ENCODE assay signal across 10 cellular contexts in genomic region chr3:72999971-73000370, GRCh38. TPM values are rescaled to one million over a fixed set of nuclear protein-coding genes. Genes with fewer than 3 reads are reported as not detected.
DNase-seq lines count a peak whose midpoint lies in the region; ATAC-seq and TF ChIP-seq lines count a peak whose summit lies in the region.
"Had no signal": no experiment of that assay in that cellular context is flagged by ENCODE, and none has a peak within 500 bp of the region (broad histone marks: within the 10 kb centered on the region; RNA-seq: fewer than 3 reads in every experiment).

No MANE protein-coding gene starts in this region.

- H3K27me3 Mint-ChIP-seq in chondrocyte (ENCODE audit: low read depth) (no peaks in the 10 kb centered on the region), neural crest cell (ENCODE audit: low read depth) (no peaks in the 10 kb centered on the region)

- H3K36me3 Mint-ChIP-seq in chondrocyte (ENCODE audit: low read depth) (peaks cover 11% of the 10 kb centered on the region), neural crest cell (ENCODE audit: low read depth) (peaks cover 24% of the 10 kb centered on the region)

- H3K4me1 Mint-ChIP-seq in chondrocyte (ENCODE audit: low read depth): peaks cover 59% of the 10 kb centered on the region
- peaks cover 51% of the 10 kb centered on the region for H3K4me1 Mint-ChIP-seq in neural crest cell

- H3K4me3 Mint-ChIP-seq in chondrocyte (ENCODE audit: unreplicated experiment): peak overlapping the region; percentile 59
- peak overlapping the region; percentile 61 for H3K4me3 Mint-ChIP-seq in neural crest cell

- H3K27ac Mint-ChIP-seq in chondrocyte (ENCODE audit: unreplicated experiment): peak overlapping the region; percentile 9
- H3K27ac Mint-ChIP-seq in neural crest cell (ENCODE audit: unreplicated experiment): no peak overlapping the region

- TF ChIP-seq CTCF in NB4 (IDR thresholded peaks at IDR 0.05; ENCODE audit: low read depth, low read length) (no peak), chondrocyte (IDR thresholded peaks at IDR 0.05) (no peak), neural crest cell (conservative IDR thresholded peaks at IDR 0.05) (no peak)

- no peaks in the 10 kb centered on the region for H3K9me3 Mint-ChIP-seq in chondrocyte (ENCODE audit: low read depth)
- H3K9me3 Mint-ChIP-seq in neural crest cell: no peaks in the 10 kb centered on the region

- no peak for ATAC-seq in HG03354 (IDR thresholded peaks at IDR 0.05; ENCODE audit: poor library complexity, severe bottlenecking, unreplicated experiment)

- H3K4me3 ChIP-seq in NB4 (ENCODE audit: low read depth, low read length): peak overlapping the region; percentile 99
- H3K4me3 ChIP-seq: SJSA1 had no signal

- no peak for TF ChIP-seq POLR2A in NB4 (IDR thresholded peaks at IDR 0.05; ENCODE audit: extremely low read depth, insufficient read length)

- peak; percentile 8 for DNase-seq in NK-92 treated with Interleukin-12 subunit alpha and Interleukin-12 subunit beta, amount 100 ng/mL, for 24 hours (lab: John Stamatoyannopoulos, UW)
- DNase-seq in NK-92 (lab: John Stamatoyannopoulos, UW; ENCODE audit: unreplicated experiment) (no peak), NB4 (ENCODE audit: low read depth) (no peak), chondrocyte (ENCODE audit: low spot score) (no peak), neural crest cell (ENCODE audit: low read depth, low spot score) (no peak), GDM1 (lab: John Stamatoyannopoulos, UW) (no peak), globus pallidus (ENCODE audit: low spot score) (no peak)
- DNase-seq: NCI-H1092 had no signal

RNA-seq across cellular contexts. Expression of gene PPP4R2, which starts 3.4 kb away (rescaled TPM):
- 63.5 to 78.4 TPM (median 70.0 TPM) in 3 replicates for total RNA-seq in chondrocyte
- 99.9 and 105 TPM in 2 replicates for total RNA-seq in neural crest cell
